In genomic region chr21:25791321-25791720, GRCh38 we compare ENCODE assay signal across 16 cellular contexts.
DNase-seq lines count a peak whose midpoint lies in the region; ATAC-seq and TF ChIP-seq lines count a peak whose summit lies in the region.
"Had no signal": no experiment of that assay in that cellular context is flagged by ENCODE, and none has a peak within 500 bp of the region (broad histone marks: within the 10 kb centered on the region; RNA-seq: fewer than 3 reads in every experiment).

No MANE protein-coding gene starts in this region.

- H3K9ac ChIP-seq in OCI-LY1 (ENCODE audit: low read length) = no peak overlapping the region

- H3K4me2 ChIP-seq in OCI-LY1 (ENCODE audit: low read length) = no peak overlapping the region

- no peaks in the 10 kb centered on the region for H3K9me3 ChIP-seq in OCI-LY1 (ENCODE audit: low read length)
- H3K9me3 ChIP-seq: body of pancreas, heart left ventricle, upper lobe of left lung had no signal

- H3K79me2 ChIP-seq in OCI-LY1 (ENCODE audit: insufficient read depth, low read length) = no peaks in the 10 kb centered on the region

- H3K9me2 ChIP-seq in OCI-LY1 (ENCODE audit: low read depth, low read length) = no peaks in the 10 kb centered on the region

- peak overlapping the region; percentile 83 for H2AFZ ChIP-seq in OCI-LY1 (ENCODE audit: low read length)

- H3K9me3 Mint-ChIP-seq in stimulated activated naive B cell treated with anti-CD40 and anti-IgM and Interleukin-4, amounts not matched to agents 10 μg/mL and 1 μg/mL and 100 μg/mL, for 72 hours = no peaks in the 10 kb centered on the region

- H3F3A ChIP-seq in OCI-LY1 (ENCODE audit: insufficient read depth, low read length) = no peaks in the 10 kb centered on the region

- H3K27me3 ChIP-seq in OCI-LY1 (ENCODE audit: insufficient read depth, low read length) = no peaks in the 10 kb centered on the region
- H3K27me3 ChIP-seq: body of pancreas, upper lobe of left lung had no signal

- no peaks in the 10 kb centered on the region for H3K36me3 ChIP-seq in OCI-LY1 (ENCODE audit: insufficient read depth, low read length)
- H3K36me3 ChIP-seq: heart left ventricle, upper lobe of left lung had no signal

- H3K27me3 Mint-ChIP-seq in stimulated activated naive B cell treated with anti-CD40 and anti-IgM and Interleukin-4, amounts not matched to agents 10 μg/mL and 1 μg/mL and 100 μg/mL, for 72 hours = peaks cover 10 to 12% of the 10 kb centered on the region in 2 donors

- H4K20me1 ChIP-seq in OCI-LY1 (ENCODE audit: insufficient read depth, low read length) = no peaks in the 10 kb centered on the region

- H3K27ac ChIP-seq in OCI-LY1 (ENCODE audit: low read depth, low read length, poor library complexity, severe bottlenecking) (no peak overlapping the region), cingulate gyrus (ENCODE audit: low read depth, low read length) (peak overlapping the region; percentile 31)
- H3K27ac ChIP-seq: upper lobe of left lung had no signal

- no peak overlapping the region for H3K4me3 Mint-ChIP-seq in stimulated activated naive B cell treated with anti-CD40 and anti-IgM and Interleukin-4, amounts not matched to agents 10 μg/mL and 1 μg/mL and 100 μg/mL, for 72 hours

- H3K36me3 Mint-ChIP-seq in stimulated activated naive B cell treated with anti-CD40 and anti-IgM and Interleukin-4, amounts not matched to agents 10 μg/mL and 1 μg/mL and 100 μg/mL, for 72 hours = no peaks in the 10 kb centered on the region

- DNase-seq in NCI-H345 (lab: John Stamatoyannopoulos, UW) (peak; percentile 6), NCI-H345 treated with DMSO at 0.1 percent for 48 hours (lab: John Stamatoyannopoulos, UW; ENCODE audit: unreplicated experiment) (no peak), dedifferentiated amniotic fluid mesenchymal stem cell (ENCODE audit: extremely low spot score) (no peak)
- no peak for DNase-seq in stimulated activated naive B cell treated with anti-CD40 and anti-IgM and Interleukin-4, amounts not matched to agents 10 μg/mL and 1 μg/mL and 100 μg/mL, for 72 hours
- no peak for DNase-seq in stimulated activated CD4-positive, alpha-beta T cell treated with anti-CD3 and anti-CD28 coated beads, Interleukin-4, amount 100 ng/mL, for 4 hours
- DNase-seq in stimulated activated CD8-positive, alpha-beta memory T cell treated with anti-CD3 and anti-CD28 coated beads, Interleukin-4, amount 100 ng/mL, for 48 hours = no peak
- DNase-seq: activated gamma-delta T cell treated with Interleukin-2 at 50 U/mL for 16 hours; body of pancreas; heart left ventricle; NCI-H1048; NCI-H446 treated with DMSO at 0.1 percent for 48 hours; stimulated activated CD4-positive, alpha-beta T cell treated with anti-CD3 and anti-CD28 coated beads, Interleukin-4, amount 100 ng/mL, for 24 hours; T-helper 1 cell; upper lobe of left lung had no signal

- peak overlapping the region; percentile 37 for H3K27ac Mint-ChIP-seq in stimulated activated naive B cell treated with anti-CD40 and anti-IgM and Interleukin-4, amounts not matched to agents 10 μg/mL and 1 μg/mL and 100 μg/mL, for 72 hours

- H3K4me3 ChIP-seq in OCI-LY1 (ENCODE audit: low read depth, low read length, poor library complexity, severe bottlenecking) = no peak overlapping the region
- H3K4me3 ChIP-seq: body of pancreas had no signal

- H3K4me1 ChIP-seq in OCI-LY1 (ENCODE audit: insufficient read depth, low read length, severe bottlenecking) = peaks cover 10% of the 10 kb centered on the region
- H3K4me1 ChIP-seq: body of pancreas had no signal

- H3K4me1 Mint-ChIP-seq in stimulated activated naive B cell treated with anti-CD40 and anti-IgM and Interleukin-4, amounts not matched to agents 10 μg/mL and 1 μg/mL and 100 μg/mL, for 72 hours = peaks cover 7 to 10% of the 10 kb centered on the region in 2 donors

- ATAC-seq in stimulated activated naive B cell treated with anti-CD40 and anti-IgM and Interleukin-4, amounts not matched to agents 10 μg/mL and 1 μg/mL and 100 μg/mL, for 72 hours (replicated peaks) = no peak

- TF ChIP-seq CTCF in OCI-LY1 (IDR thresholded peaks at IDR 0.05; ENCODE audit: low read length) = no peak
